23 cellular contexts compared by ENCODE assay signal in the genomic region with DNA sequence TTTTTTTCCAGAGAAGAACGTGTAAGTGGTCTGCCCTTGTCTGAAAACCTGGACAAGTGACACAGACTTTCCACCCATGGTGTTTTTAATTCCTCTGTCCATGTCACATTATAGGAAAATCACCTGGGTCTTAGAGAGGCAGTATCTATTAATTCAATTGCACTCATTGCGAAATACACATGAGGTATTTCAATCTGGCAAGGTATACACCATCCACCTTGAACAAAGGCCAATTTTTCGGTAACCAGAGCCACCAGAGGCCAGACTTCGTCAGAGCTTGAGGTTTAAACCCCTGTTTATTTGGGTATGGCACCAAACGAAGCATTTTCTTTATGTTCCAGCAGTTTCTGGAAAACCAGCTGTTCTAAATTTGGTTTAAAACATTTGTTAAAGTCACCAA.
DNase-seq lines count a peak whose midpoint lies in the region; ATAC-seq and TF ChIP-seq lines count a peak whose summit lies in the region.
"Had no signal": no experiment of that assay in that cellular context is flagged by ENCODE, and none has a peak within 500 bp of the region (broad histone marks: within the 10 kb centered on the region; RNA-seq: fewer than 3 reads in every experiment).

No MANE protein-coding gene starts in this region.

- no peak for TF ChIP-seq POLR2A in gastroesophageal sphincter (IDR thresholded peaks at IDR 0.05)
- TF ChIP-seq POLR2A in vagina (IDR thresholded peaks at IDR 0.05): no peak

- H3K79me2 ChIP-seq in mammary epithelial cell (ENCODE audit: insufficient read depth, low read length): no peaks in the 10 kb centered on the region

- no peaks in the 10 kb centered on the region for H3K27me3 Mint-ChIP-seq in MCF 10A (ENCODE audit: insufficient read depth, unreplicated experiment)
- H3K27me3 Mint-ChIP-seq in nephron (ENCODE audit: low read depth): peaks cover 5% of the 10 kb centered on the region

- no peak overlapping the region for H3K4me3 ChIP-seq in mammary epithelial cell (replicated peaks in 1 of 3; ENCODE audit: insufficient read depth in 1 of 3, low read depth in 2 of 3, low read length in 3 of 3)
- no peak overlapping the region for H3K4me3 ChIP-seq in gastroesophageal sphincter
- no peak overlapping the region for H3K4me3 ChIP-seq in vagina
- H3K4me3 ChIP-seq: adrenal gland, BLaER1, lung, SJCRH30 had no signal

- WGBS in mammary epithelial cell (ENCODE audit: low coverage, missing lambda C conversion rate): 12% methylated on average over 4 of the region's 5 CpGs
- 30 to 48% methylated on average over 5 of the region's 5 CpGs for WGBS in gastroesophageal sphincter (ENCODE audit: low coverage in 1 of 2), 2 donors

- H3K9me3 Mint-ChIP-seq in MCF 10A (ENCODE audit: unreplicated experiment) (peaks cover 22% of the 10 kb centered on the region), nephron (peaks cover 4% of the 10 kb centered on the region)

- CTCF ChIA-PET in MCF 10A (lab: Yijun Ruan, JAX) (interaction anchor here (0.7 kb wide), 1 partner anchor 21 kb away, joined by 4 read pairs; no protein-coding TSS in a partner anchor), mammary epithelial cell (lab: Charles Lee; ENCODE audit: low non-redundant PET) (no interaction called here)

- no peak overlapping the region for H3K27ac Mint-ChIP-seq in MCF 10A (ENCODE audit: low read depth, unreplicated experiment)
- peak overlapping the region; percentile 71 to 95 (median 88) for H3K27ac Mint-ChIP-seq in nephron
- H3K27ac Mint-ChIP-seq: activated CD8-positive, alpha-beta T cell treated with anti-CD3 and anti-CD28 coated beads, Interleukin-2, amount 10 ng/mL, durations not matched to agents 7 days and 5 days had no signal

- H3K27ac ChIP-seq in mammary epithelial cell (ENCODE audit: insufficient read depth, low read depth, low read length): no peak overlapping the region
- H3K27ac ChIP-seq in gastroesophageal sphincter: peak overlapping the region in 3 of 4 donors; percentile 49 to 68 (median 61)
- H3K27ac ChIP-seq in vagina: peak overlapping the region; percentile 21
- H3K27ac ChIP-seq: adrenal gland, BLaER1, neutrophil, SJCRH30 had no signal

- H3K4me3 Mint-ChIP-seq in MCF 10A (ENCODE audit: unreplicated experiment) (no peak overlapping the region), nephron (no peak overlapping the region)
- H3K4me3 Mint-ChIP-seq: activated CD8-positive, alpha-beta T cell treated with anti-CD3 and anti-CD28 coated beads, Interleukin-2, amount 10 ng/mL, durations not matched to agents 7 days and 5 days had no signal

- in situ Hi-C loops in mammary epithelial cell (cut with MboI; ENCODE audit: low sequenced_read_pairs in 2 of 2): no loop called here

- H3K27me3 ChIP-seq in mammary epithelial cell (ENCODE audit: insufficient read depth, low read length) (no peaks in the 10 kb centered on the region), gastroesophageal sphincter (peaks cover 2% of the 10 kb centered on the region), vagina (no peaks in the 10 kb centered on the region)
- H3K27me3 ChIP-seq: adrenal gland, BLaER1, SJCRH30 had no signal

- peaks cover 11% of the 10 kb centered on the region for H3K9me3 ChIP-seq in mammary epithelial cell (replicated peaks; ENCODE audit: insufficient read depth, low read length)
- no peaks in the 10 kb centered on the region for H3K9me3 ChIP-seq in gastroesophageal sphincter
- H3K9me3 ChIP-seq in vagina: no peaks in the 10 kb centered on the region
- H3K9me3 ChIP-seq: adrenal gland, BLaER1, neutrophil, SJCRH30 had no signal

- POLR2A ChIA-PET in MCF 10A (lab: Yijun Ruan, JAX): interaction anchor here (0.7 kb wide), 1 partner anchor 1184 kb away, joined by 3 read pairs; no protein-coding TSS in a partner anchor

- TF ChIP-seq CTCF in MCF 10A (IDR thresholded peaks at IDR 0.05; ENCODE audit: unreplicated experiment) (no peak), mammary epithelial cell (conservative IDR thresholded peaks at IDR 0.05 in 1 of 2, IDR thresholded peaks at IDR 0.05 in 1 of 2; ENCODE audit: extremely low read depth in 1 of 2, insufficient read depth in 1 of 2, low read depth in 1 of 2, low read length in 2 of 2) (no peak), gastroesophageal sphincter (IDR thresholded peaks at IDR 0.05) (no peak), nephron (IDR thresholded peaks at IDR 0.05; ENCODE audit: unreplicated experiment in 3 of 3) (no peak), vagina (IDR thresholded peaks at IDR 0.05) (no peak)

- no peaks in the 10 kb centered on the region for H4K20me1 ChIP-seq in mammary epithelial cell (ENCODE audit: insufficient read depth, low read length)
- H4K20me1 ChIP-seq: BLaER1 had no signal

- no peaks in the 10 kb centered on the region for H3K36me3 ChIP-seq in mammary epithelial cell (ENCODE audit: insufficient read depth, low read length)
- no peaks in the 10 kb centered on the region for H3K36me3 ChIP-seq in gastroesophageal sphincter
- no peaks in the 10 kb centered on the region for H3K36me3 ChIP-seq in vagina
- H3K36me3 ChIP-seq: adrenal gland, BLaER1, neutrophil, SJCRH30 had no signal

- H3K36me3 Mint-ChIP-seq in MCF 10A (ENCODE audit: insufficient read depth, unreplicated experiment) (peaks cover 6% of the 10 kb centered on the region), nephron (ENCODE audit: low read depth) (no peaks in the 10 kb centered on the region)

- dilution Hi-C loops in mammary epithelial cell (cut with HindIII; ENCODE audit: low sequenced_read_pairs): no loop called here

- BruUV-seq in MCF 10A (replicated peaks; lab: Mats Ljungman, UMichigan): no TSS peak
- BruUV-seq in mammary epithelial cell (replicated peaks; lab: Mats Ljungman, UMichigan): no TSS peak

- no peak for TF ChIP-seq EP300 in gastroesophageal sphincter (IDR thresholded peaks at IDR 0.05)

- DNase-seq in MCF 10A (ENCODE audit: unreplicated experiment) (peak; percentile 88), mammary epithelial cell (no peak), vagina (ENCODE audit: extremely low spot score in 2 of 2) (no peak), 8988T (no peak), kidney tubule cell (ENCODE audit: low spot score) (no peak)
- DNase-seq: ACHN; activated CD4-positive, alpha-beta T cell treated with anti-CD3 and anti-CD28 coated beads for 1 hour; activated CD8-positive, alpha-beta T cell treated with anti-CD3 and anti-CD28 coated beads, Interleukin-2, amount 10 ng/mL, durations not matched to agents 7 days and 5 days; adrenal gland; caudate nucleus; dermis blood vessel endothelial cell; KG1; MV-4-11; NCI-H187; SJCRH30; stimulated activated CD4-positive, alpha-beta T cell treated with anti-CD3 and anti-CD28 coated beads, Interleukin-12 subunit alpha, Interleukin-12 subunit beta, amount 100 ng/mL, for 4 hours; T-helper 1 cell had no signal

- H3K9ac ChIP-seq in mammary epithelial cell (ENCODE audit: insufficient read depth, low read length): no peak overlapping the region
- H3K9ac ChIP-seq: BLaER1 had no signal

- H3K4me1 Mint-ChIP-seq in MCF 10A (ENCODE audit: insufficient read depth, unreplicated experiment) (peaks cover 13% of the 10 kb centered on the region), nephron (peaks cover 71% of the 10 kb centered on the region)

- peak; percentile 56 for ATAC-seq in gastroesophageal sphincter
- no peak for ATAC-seq in HG02763 (IDR thresholded peaks at IDR 0.05; ENCODE audit: unreplicated experiment)
- ATAC-seq: activated CD8-positive, alpha-beta T cell treated with anti-CD3 and anti-CD28 coated beads, Interleukin-2, amount 10 ng/mL, durations not matched to agents 7 days and 5 days had no signal

- intact Hi-C loops in MCF 10A (cut with micrococcal nuclease): no loop called here
- intact Hi-C loops in mammary epithelial cell (cut with micrococcal nuclease): no loop called here
- intact Hi-C loops in vagina (cut with DNase I): no loop called here

- H3K4me1 ChIP-seq in mammary epithelial cell (ENCODE audit: insufficient read depth, low read length) (no peaks in the 10 kb centered on the region), gastroesophageal sphincter (peaks cover 0 to 30% (median 16%) of the 10 kb centered on the region in 3 donors), vagina (peaks cover 28% of the 10 kb centered on the region)
- H3K4me1 ChIP-seq: adrenal gland, BLaER1 had no signal

- H3K4me2 ChIP-seq in mammary epithelial cell (ENCODE audit: insufficient read depth, low read depth, low read length): no peak overlapping the region
- H3K4me2 ChIP-seq: BLaER1 had no signal

- no peak overlapping the region for H2AFZ ChIP-seq in mammary epithelial cell (ENCODE audit: low read depth, low read length)
